Comparison of ENCODE assay signal across 9 cellular contexts in genomic region chr6:128112494-128112893, GRCh38.
A peak's percentile ranks its signal among the peaks of the same experiment; 100 is the strongest.
DNase-seq lines count a peak whose midpoint lies in the region; ATAC-seq and TF ChIP-seq lines count a peak whose summit lies in the region.
"Had no signal": no experiment of that assay in that cellular context is flagged by ENCODE, and none has a peak within 500 bp of the region (broad histone marks: within the 10 kb centered on the region; RNA-seq: fewer than 3 reads in every experiment).

No MANE protein-coding gene starts in this region.

- H3K9me3 ChIP-seq in colonic mucosa (no peaks in the 10 kb centered on the region), ovary (no peaks in the 10 kb centered on the region)

- H3K36me3 ChIP-seq in colonic mucosa (no peaks in the 10 kb centered on the region), ovary (no peaks in the 10 kb centered on the region)
- H3K36me3 ChIP-seq: cardiac muscle cell had no signal

- intact Hi-C loops in colonic mucosa (cut with DNase I) (no loop called here), ovary (cut with DNase I) (no loop called here)

- TF ChIP-seq CTCF in colonic mucosa (IDR thresholded peaks at IDR 0.05) (no peak), ovary (IDR thresholded peaks at IDR 0.05) (no peak)

- ATAC-seq in GM18873 (IDR thresholded peaks at IDR 0.05; ENCODE audit: low FRiP score, unreplicated experiment) (peak; percentile 78), HG03342 (IDR thresholded peaks at IDR 0.05; ENCODE audit: unreplicated experiment) (peak; percentile 76)

- WGBS in ovary, 3 donors: 23 to 31% (median 24%) methylated on average over 2 of the region's 2 CpGs

- H3K27me3 ChIP-seq in colonic mucosa (no peaks in the 10 kb centered on the region), ovary (no peaks in the 10 kb centered on the region)
- H3K27me3 ChIP-seq: cardiac muscle cell had no signal

- H3K27ac ChIP-seq in colonic mucosa (peak overlapping the region; percentile 35), ovary (no peak overlapping the region)
- H3K27ac ChIP-seq: cardiac muscle cell had no signal

- H3K4me3 ChIP-seq in colonic mucosa: no peak overlapping the region
- no peak overlapping the region for H3K4me3 ChIP-seq in ovary
- H3K4me3 ChIP-seq: cardiac muscle cell had no signal

- no peak for TF ChIP-seq POLR2A in ovary (IDR thresholded peaks at IDR 0.05)

- H3K9ac ChIP-seq in colonic mucosa (ENCODE audit: low read depth in 2 of 2, low read length in 2 of 2): no peak overlapping the region

- DNase-seq in colonic mucosa (no peak), renal cortical epithelial cell (ENCODE audit: low read depth) (peak; percentile 56), ovary (no peak), HuH-7 (ENCODE audit: low spot score) (no peak), medulla oblongata (ENCODE audit: extremely low spot score) (no peak)
- no peak for DNase-seq in activated CD8-positive, alpha-beta memory T cell treated with anti-CD3 and anti-CD28 coated beads for 24 hours

- TF ChIP-seq EP300 in ovary (IDR thresholded peaks at IDR 0.05): no peak

- peaks cover 3% of the 10 kb centered on the region for H3K4me1 ChIP-seq in colonic mucosa
- peaks cover 3% of the 10 kb centered on the region for H3K4me1 ChIP-seq in ovary (ENCODE audit: insufficient read depth)
